In genomic region chr1:223684488-223684792, GRCh38 we compare ENCODE assay signal across 1 cellular context.
TF ChIP-seq lines count a peak whose summit lies in the region.

No MANE protein-coding gene starts in this region.

TF ChIP-seq in HEK293, 187 proteins besides CTCF, POLR2A, EP300 and RAD21 (continued from another document):
- TF ChIP-seq PATZ1 (tag by site-specific recombination; IDR thresholded peaks at IDR 0.05): no peak
